3 cellular contexts compared by ENCODE assay signal in genomic region chr9:72361227-72361626, GRCh38.
TF ChIP-seq lines count a peak whose summit lies in the region.

No MANE protein-coding gene starts in this region.

TF ChIP-seq in SK-N-SH treated with all-trans-retinoic acid at 6 μM for 48 hours, 23 proteins besides CTCF, POLR2A, EP300 and RAD21 (continued from another document and continues in another):
- TF ChIP-seq PATZ1 (CRISPR knock-in tag; IDR thresholded peaks at IDR 0.05; ENCODE audit: borderline replicate concordance) (no peak), ESRRG (CRISPR knock-in tag; IDR thresholded peaks at IDR 0.05) (no peak), POU6F1 (CRISPR knock-in tag; IDR thresholded peaks at IDR 0.05; ENCODE audit: borderline replicate concordance, low read depth) (no peak), TSHZ2 (CRISPR knock-in tag; IDR thresholded peaks at IDR 0.05) (no peak), RARB (CRISPR knock-in tag; IDR thresholded peaks at IDR 0.05) (no peak), TOX (CRISPR knock-in tag; IDR thresholded peaks at IDR 0.05; ENCODE audit: borderline replicate concordance) (no peak), PPARA (CRISPR knock-in tag; IDR thresholded peaks at IDR 0.05; ENCODE audit: borderline replicate concordance) (no peak)

TF ChIP-seq in K562, 482 proteins besides CTCF, POLR2A, EP300 and RAD21 (continued from another document):
- TF ChIP-seq SFPQ (IDR thresholded peaks at IDR 0.05; ENCODE audit: low read depth, low read length), result no peak
- no peak for TF ChIP-seq THRB (CRISPR knock-in tag; conservative IDR thresholded peaks at IDR 0.05)
- TF ChIP-seq TSHZ1 (CRISPR knock-in tag; IDR thresholded peaks at IDR 0.05), result no peak
- TF ChIP-seq ZMIZ1 (IDR thresholded peaks at IDR 0.05; ENCODE audit: low read depth in 2 of 2, low read length in 2 of 2), result no peak
- TF ChIP-seq NEUROD1 (IDR thresholded peaks at IDR 0.05; ENCODE audit: borderline replicate concordance, low read depth, low read length, partially characterized antibody), result no peak
- no peak for TF ChIP-seq TAL1 (IDR thresholded peaks at IDR 0.05)
- TF ChIP-seq E2F1 (CRISPR knock-in tag; IDR thresholded peaks at IDR 0.05), result no peak
TF ChIP-seq in K562: peak in this region for 1.

TF ChIP-seq in liver, 16 proteins besides CTCF, POLR2A, EP300 and RAD21 (continued from another document):
- TF ChIP-seq MAX (IDR thresholded peaks at IDR 0.05) (no peak), RXRA (IDR thresholded peaks at IDR 0.05) (no peak), REST (IDR thresholded peaks at IDR 0.05) (no peak), HNF4G (IDR thresholded peaks at IDR 0.05) (no peak), GABPA (IDR thresholded peaks at IDR 0.05 in 1 of 2, conservative IDR thresholded peaks at IDR 0.05 in 1 of 2) (no peak), SP1 (IDR thresholded peaks at IDR 0.05) (no peak), TAF1 (conservative IDR thresholded peaks at IDR 0.05) (no peak), YY1 (IDR thresholded peaks at IDR 0.05) (no peak), ZBTB33 (IDR thresholded peaks at IDR 0.05) (no peak), ATF3 (IDR thresholded peaks at IDR 0.05) (no peak)
